In the genomic region with DNA sequence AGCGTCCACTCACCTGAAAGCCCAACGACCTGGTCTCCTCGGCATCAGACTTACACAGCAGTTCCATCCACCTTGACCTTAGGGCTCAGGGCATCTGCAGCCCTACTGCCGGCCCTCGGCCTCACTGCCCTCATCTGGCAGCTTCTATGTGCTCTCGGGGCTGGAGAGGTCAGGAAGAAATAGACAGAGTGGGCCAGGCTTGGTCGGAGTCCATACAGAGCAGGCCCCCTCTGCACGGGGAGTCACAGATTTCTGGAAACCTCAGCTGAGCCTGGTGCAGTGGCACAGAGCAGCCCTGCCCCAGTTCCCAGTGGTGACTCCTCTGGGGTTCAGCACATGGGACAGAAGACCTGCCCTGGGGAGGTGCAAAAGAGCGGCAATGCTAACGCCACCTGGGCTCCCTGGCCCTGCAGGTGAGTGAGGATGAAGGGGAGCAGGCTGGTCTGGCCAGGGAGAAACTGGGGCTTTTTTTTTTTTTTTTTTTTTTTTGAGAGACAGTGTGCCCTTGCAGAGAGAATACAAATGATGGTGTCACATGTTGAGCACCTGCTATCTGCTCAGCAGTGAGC, we compare ENCODE assay signal across 12 cellular contexts.
A peak's percentile ranks its signal among the peaks of the same experiment; 100 is the strongest.
DNase-seq lines count a peak whose midpoint lies in the region; ATAC-seq, FAIRE-seq and TF ChIP-seq lines count a peak whose summit lies in the region.
"Had no signal": no experiment of that assay in that cellular context is flagged by ENCODE, and none has a peak within 500 bp of the region (broad histone marks: within the 10 kb centered on the region; RNA-seq: fewer than 3 reads in every experiment).

No MANE protein-coding gene starts in this region.

- no peaks in the 10 kb centered on the region; the same call in 1 of the 2 replicates for H3K27me3 ChIP-seq in H9 (ENCODE audit: insufficient read depth, low read length)
- H3K27me3 ChIP-seq in ascending aorta: no peaks in the 10 kb centered on the region
- H3K27me3 ChIP-seq in left lung: peaks cover 0 to 43% of the 10 kb centered on the region in 2 donors
- H3K27me3 ChIP-seq: adrenal gland had no signal

- TF ChIP-seq EP300 in A549 (IDR thresholded peaks at IDR 0.05): no peak

- no peak overlapping the region for H2AK5ac ChIP-seq in H9 (ENCODE audit: insufficient read length, low read length)

- no peaks in the 10 kb centered on the region for H3K79me2 ChIP-seq in H9 (ENCODE audit: insufficient read depth, low read length)

- H3K27ac ChIP-seq in A549 (no peak overlapping the region; a peak in 2 of 6 replicates), H9 (ENCODE audit: insufficient read length, low read depth, low read length) (no peak overlapping the region), ascending aorta (peak overlapping the region in 1 of 2 donors; percentile 39), left lung (no peak overlapping the region)
- H3K27ac ChIP-seq: neutrophil had no signal

- POLR2A ChIA-PET in A549 (lab: Yijun Ruan, JAX): interaction anchor here (0.6 to 1.2 kb wide), 2 partner anchors 12 to 477 kb away, joined by 3 to 11 read pairs; no protein-coding TSS in a partner anchor

- no peak overlapping the region for H3K14ac ChIP-seq in H9 (ENCODE audit: insufficient read depth, low read length)

- H3K9ac ChIP-seq in H9 (ENCODE audit: extremely low read depth, insufficient read length, low read length): no peak overlapping the region

- H2BK12ac ChIP-seq in H9 (ENCODE audit: insufficient read length, low read depth, low read length): no peak overlapping the region

- no peak for TF ChIP-seq CTCF in A549 (IDR thresholded peaks at IDR 0.05)
- no peak; the same call in 2 of the 3 replicates for TF ChIP-seq CTCF in H9 (conservative IDR thresholded peaks at IDR 0.05)
- TF ChIP-seq CTCF in ascending aorta (IDR thresholded peaks at IDR 0.05): no peak
- no peak for TF ChIP-seq CTCF in left lung (IDR thresholded peaks at IDR 0.05)

- CTCF ChIA-PET in A549 (lab: Yijun Ruan, JAX): interaction anchor here (0.6 to 9.4 kb wide), 98 partner anchors 12 to 1744 kb away, joined by 3 to 247 read pairs (median 5); partner anchors contain the start of gene CRACR2A

- no peak overlapping the region for H2BK20ac ChIP-seq in H9 (ENCODE audit: low read depth, low read length, poor library complexity, severe bottlenecking)

- H4K8ac ChIP-seq in H9 (replicated peaks; ENCODE audit: insufficient read length, low read depth, low read length): no peak overlapping the region

- TF ChIP-seq POLR2A in A549 (IDR thresholded peaks at IDR 0.05; ENCODE audit: low read length): no peak

- H3K27ac Mint-ChIP-seq in H9: no peak overlapping the region; a peak in 1 of 7 replicates
- H3K27ac Mint-ChIP-seq in activated T-helper 17 cell treated with anti-CD3 and anti-CD28 coated beads, Interleukin-2, amount 50 U/mL, for 72 hours: no peak overlapping the region
- peak overlapping the region; percentile 89 for H3K27ac Mint-ChIP-seq in memory B cell
- H3K27ac Mint-ChIP-seq: dendritic cell treated with granulocyte-macrophage colony-stimulating factor and Interleukin-4, amounts not matched to agents 40 ng/mL and 50 ng/mL, for 4 days had no signal

- no peak overlapping the region for H3K4ac ChIP-seq in H9 (ENCODE audit: low read depth, low read length)

- H4K20me1 ChIP-seq in H9 (ENCODE audit: control insufficient read depth, insufficient read depth, insufficient read length): no peaks in the 10 kb centered on the region

- H3K4me2 ChIP-seq in A549 (peak overlapping the region; percentile 72), H9 (ENCODE audit: insufficient read depth, insufficient read length, low read length) (peak overlapping the region; percentile 20)

- no peak for FAIRE-seq in A549 (lab: Jason Lieb, UNC)

- H3K4me3 Mint-ChIP-seq in H9: peak overlapping the region in 1 of 2 experiments; percentile 12; a peak in 1 of 5 replicates
- H3K4me3 Mint-ChIP-seq in activated T-helper 17 cell treated with anti-CD3 and anti-CD28 coated beads, Interleukin-2, amount 50 U/mL, for 72 hours: peak overlapping the region; percentile 83
- H3K4me3 Mint-ChIP-seq in memory B cell: no peak overlapping the region

- no peak overlapping the region for H3T11ph ChIP-seq in H9 (ENCODE audit: low read length)

- no peaks in the 10 kb centered on the region for H3K79me1 ChIP-seq in H9 (ENCODE audit: insufficient read depth, low read depth, low read length, poor library complexity, severe bottlenecking)

- H4K5ac ChIP-seq in H9 (ENCODE audit: insufficient read length, low read depth, low read length): no peak overlapping the region

- TF ChIP-seq RAD21 in A549 (conservative IDR thresholded peaks at IDR 0.05 in 1 of 2, IDR thresholded peaks at IDR 0.05 in 1 of 2): no peak

- H3K9me3 ChIP-seq in A549 (no peaks in the 10 kb centered on the region), H9 (ENCODE audit: control insufficient read depth, low read depth, low read length) (no peaks in the 10 kb centered on the region), ascending aorta (no peaks in the 10 kb centered on the region), left lung (no peaks in the 10 kb centered on the region)
- H3K9me3 ChIP-seq: adrenal gland, neutrophil had no signal

- DNase-seq in A549 (ENCODE audit: low read depth in 1 of 2, low spot score in 1 of 2): no peak
- DNase-seq in H9: no peak
- DNase-seq in memory B cell (ENCODE audit: low spot score in 2 of 2): no peak
- DNase-seq in ascending aorta (ENCODE audit: low spot score in 2 of 2): no peak
- DNase-seq in T-helper 1 cell: no peak
- no peak for DNase-seq in left lung

- H2BK5ac ChIP-seq in H9 (ENCODE audit: insufficient read length, low read length): no peak overlapping the region

- H3K27me3 Mint-ChIP-seq in H9 (ENCODE audit: low read depth) (peaks cover 23% of the 10 kb centered on the region), memory B cell (peaks cover 15% of the 10 kb centered on the region)
- H3K27me3 Mint-ChIP-seq in activated T-helper 17 cell treated with anti-CD3 and anti-CD28 coated beads, Interleukin-2, amount 50 U/mL, for 72 hours: peaks cover 12% of the 10 kb centered on the region

- H3K36me3 Mint-ChIP-seq in H9 (ENCODE audit: insufficient read depth in 1 of 3, low read depth in 3 of 3): no peaks in the 10 kb centered on the region; a peak in 1 of 7 replicates
- H3K36me3 Mint-ChIP-seq in activated T-helper 17 cell treated with anti-CD3 and anti-CD28 coated beads, Interleukin-2, amount 50 U/mL, for 72 hours (ENCODE audit: low read depth): no peaks in the 10 kb centered on the region
- H3K36me3 Mint-ChIP-seq in memory B cell: no peaks in the 10 kb centered on the region

- H2BK120ac ChIP-seq in H9 (ENCODE audit: low read depth, low read length, poor library complexity, severe bottlenecking): no peak overlapping the region

- 31% methylated on average over 10 of the region's 10 CpGs for WGBS in A549 (ENCODE audit: missing lambda C conversion rate)
- no CpG with 5 or more reads among the region's 10 CpGs for WGBS in H9 (ENCODE audit: extremely low coverage, insufficient read length, low lambda C conversion rate)

- no peak overlapping the region for H3K18ac ChIP-seq in H9 (ENCODE audit: insufficient read length, low read depth, low read length)

- H3K56ac ChIP-seq in H9 (ENCODE audit: insufficient read length, low read depth, low read length): no peak overlapping the region

- ATAC-seq in A549 (peak; percentile 11 to 15; a peak in 5 of 6 replicates), memory B cell (ENCODE audit: low read depth) (no peak), HG03460 (IDR thresholded peaks at IDR 0.05; ENCODE audit: unreplicated experiment) (no peak), left lung (no peak)
- ATAC-seq in activated T-helper 17 cell treated with anti-CD3 and anti-CD28 coated beads, Interleukin-2, amount 50 U/mL, for 72 hours (replicated peaks): no peak

- intact Hi-C loops in ascending aorta (cut with DNase I): loop anchor here (1.0 to 5.0 kb wide), 2 partner anchors 503 to 971 kb away; partner anchors contain the start of gene CCND2
- intact Hi-C loops in left lung (cut with DNase I): loop anchor here in 1 of 2 donors (10.0 kb wide), 1 partner anchor 504 kb away; no protein-coding TSS in a partner anchor

- no peak overlapping the region for H2BK15ac ChIP-seq in H9 (ENCODE audit: low read depth, low read length)

- no peak overlapping the region for H4K91ac ChIP-seq in H9 (ENCODE audit: insufficient read length, low read depth, low read length)

- H3K23ac ChIP-seq in H9 (ENCODE audit: insufficient read length, low read depth, low read length): no peak overlapping the region

- H3K4me1 ChIP-seq in A549 (peaks cover 11% of the 10 kb centered on the region; the same call in 2 of the 3 replicates), H9 (ENCODE audit: insufficient read depth, low read length) (no peaks in the 10 kb centered on the region), ascending aorta (peaks cover 6 to 20% of the 10 kb centered on the region in 2 donors), left lung (peaks cover 6 to 11% of the 10 kb centered on the region in 2 donors)

- H3K9me3 Mint-ChIP-seq in H9 (no peaks in the 10 kb centered on the region), memory B cell (no peaks in the 10 kb centered on the region)
- no peaks in the 10 kb centered on the region for H3K9me3 Mint-ChIP-seq in activated T-helper 17 cell treated with anti-CD3 and anti-CD28 coated beads, Interleukin-2, amount 50 U/mL, for 72 hours
- H3K9me3 Mint-ChIP-seq: activated T-cell treated with anti-CD3 and anti-CD28 coated beads, Interleukin-2, amount 50 U/mL, for 24 hours; dendritic cell treated with granulocyte-macrophage colony-stimulating factor and Interleukin-4, amounts not matched to agents 40 ng/mL and 50 ng/mL, for 4 days had no signal

- no peaks in the 10 kb centered on the region for H3K23me2 ChIP-seq in H9 (ENCODE audit: insufficient read length, low read depth, low read length, poor library complexity, severe bottlenecking)

- H3K4me3 ChIP-seq in A549 (no peak overlapping the region), ascending aorta (peak overlapping the region in 1 of 2 donors; percentile 54), left lung (no peak overlapping the region)

- H2AFZ ChIP-seq in H9 (ENCODE audit: low read length): no peak overlapping the region

- H3K4me1 Mint-ChIP-seq in H9 (peaks cover 11 to 21% of the 10 kb centered on the region in 2 experiments), memory B cell (peaks cover 12% of the 10 kb centered on the region)
- H3K4me1 Mint-ChIP-seq in activated T-helper 17 cell treated with anti-CD3 and anti-CD28 coated beads, Interleukin-2, amount 50 U/mL, for 72 hours: peaks cover 10% of the 10 kb centered on the region

- H3K36me3 ChIP-seq in ascending aorta: no peaks in the 10 kb centered on the region
- no peaks in the 10 kb centered on the region for H3K36me3 ChIP-seq in left lung
- H3K36me3 ChIP-seq: adrenal gland, neutrophil had no signal

TF ChIP-seq in A549, 52 proteins besides CTCF, POLR2A, EP300 and RAD21 (continues in another document):
- no peak for TF ChIP-seq ZC3H11A (IDR thresholded peaks at IDR 0.05)
- TF ChIP-seq SMC3 (IDR thresholded peaks at IDR 0.05): no peak
- TF ChIP-seq NPAS2 (CRISPR knock-in tag; IDR thresholded peaks at IDR 0.05; ENCODE audit: borderline replicate concordance): no peak
- TF ChIP-seq SREBF2 (IDR thresholded peaks at IDR 0.05): no peak
- TF ChIP-seq MYC (IDR thresholded peaks at IDR 0.05; ENCODE audit: borderline replicate concordance, low read length): no peak
- no peak for TF ChIP-seq CBX8 (IDR thresholded peaks at IDR 0.05)
- TF ChIP-seq RCOR1 (IDR thresholded peaks at IDR 0.05; ENCODE audit: low read depth, low read length): no peak
- no peak for TF ChIP-seq JUNB (IDR thresholded peaks at IDR 0.05)

Comparison
In these comparisons a context has a peak if more than half of its experiments do, and no peak if none do; other contexts are left out.
1. ATAC-seq: peak in A549 (2 of 2); none in activated T-helper 17 cell treated with anti-CD3 and anti-CD28 coated beads, Interleukin-2, amount 50 U/mL, for 72 hours (single experiment), memory B cell (single experiment), HG03460 (single experiment) and left lung (single experiment).